11 cellular contexts compared by ENCODE assay signal in the genomic region with DNA sequence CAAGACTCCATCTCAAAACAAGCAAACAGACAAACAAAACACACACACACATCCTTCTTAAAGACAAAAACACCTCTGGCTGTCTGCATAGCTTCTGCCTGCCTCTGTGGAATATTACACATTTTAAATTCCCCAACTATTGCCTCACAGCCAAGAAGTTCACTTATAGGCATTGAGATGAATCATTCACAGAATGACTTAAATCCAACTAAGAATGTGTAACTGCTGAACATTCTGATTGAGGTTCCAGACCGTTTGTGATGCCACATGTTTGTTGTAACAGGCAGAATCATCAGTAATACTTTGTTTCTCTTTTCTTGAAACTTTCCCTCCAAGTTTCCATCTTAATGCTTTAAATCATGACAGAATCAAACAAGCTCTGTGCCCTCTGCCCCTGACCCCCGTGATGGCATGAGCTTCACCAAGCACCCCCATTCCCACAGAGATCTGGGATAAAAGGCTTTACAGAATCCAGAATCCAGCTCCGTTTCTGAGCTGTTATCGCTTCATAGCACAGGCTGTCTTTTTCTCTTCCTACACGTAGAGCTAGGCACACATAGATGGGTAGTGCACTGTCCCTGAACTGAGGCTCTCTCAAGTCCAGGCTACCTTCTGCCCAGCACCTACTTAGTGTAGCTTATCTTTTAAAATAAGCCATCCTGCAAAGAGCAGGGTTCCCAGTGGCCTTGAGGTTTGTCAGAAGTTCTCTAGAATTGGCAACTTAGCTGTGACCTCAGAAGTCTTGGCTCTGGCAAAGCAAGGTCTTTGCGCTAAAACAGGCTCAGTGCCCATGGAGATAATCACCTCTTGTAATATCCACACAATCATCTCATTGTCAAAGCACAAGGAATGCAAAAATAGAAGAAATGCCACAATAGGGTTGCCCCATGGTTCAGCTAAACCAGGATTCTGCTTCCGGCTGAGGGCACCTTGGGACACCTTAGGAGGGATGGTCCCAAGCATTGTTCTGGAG. TPM values are rescaled to one million over a fixed set of nuclear protein-coding genes. Genes with fewer than 3 reads are reported as not detected.
DNase-seq lines count a peak whose midpoint lies in the region; ATAC-seq and TF ChIP-seq lines count a peak whose summit lies in the region.
"Had no signal": no experiment of that assay in that cellular context is flagged by ENCODE, and none has a peak within 500 bp of the region (broad histone marks: within the 10 kb centered on the region; RNA-seq: fewer than 3 reads in every experiment).

No MANE protein-coding gene starts in this region.

- H3K4me3 Mint-ChIP-seq in activated CD4-positive, alpha-beta T cell treated with anti-CD3 and anti-CD28 coated beads for 36 hours = no peak overlapping the region
- H3K4me3 Mint-ChIP-seq: memory B cell had no signal

- no peak for DNase-seq in activated CD4-positive, alpha-beta T cell treated with anti-CD3 and anti-CD28 coated beads for 36 hours
- no peak for DNase-seq in activated CD4-positive, alpha-beta T cell treated with anti-CD3 and anti-CD28 coated beads for 1 hour
- peak; percentile 98 for DNase-seq in amniotic epithelial cell (ENCODE audit: low read depth)
- peak; percentile 68 for DNase-seq in hepatic stellate cell (ENCODE audit: low spot score)
- DNase-seq in testis = peak; percentile 88
- DNase-seq in caudate nucleus (lab: John Stamatoyannopoulos, UW) = no peak
- DNase-seq in stimulated activated CD4-positive, alpha-beta T cell treated with anti-CD3 and anti-CD28 coated beads, Interleukin-4, amount 100 ng/mL, for 24 hours = no peak
- DNase-seq in CD1c-positive myeloid dendritic cell (ENCODE audit: extremely low spot score) = no peak
- DNase-seq: activated naive CD4-positive, alpha-beta T cell treated with anti-CD3 and anti-CD28 coated beads, Interleukin-2, amount 50 U/mL, for 16 hours had no signal

- H3K4me1 Mint-ChIP-seq in activated CD4-positive, alpha-beta T cell treated with anti-CD3 and anti-CD28 coated beads for 36 hours = peaks cover 14% of the 10 kb centered on the region
- H3K4me1 Mint-ChIP-seq: memory B cell had no signal

- CTCF ChIA-PET in activated CD4-positive, alpha-beta T cell treated with anti-CD3 and anti-CD28 coated beads for 36 hours (lab: Charles Lee) = interaction anchor here (0.6 to 1.3 kb wide), 4 partner anchors 9 to 129 kb away, joined by 3 read pairs; no protein-coding TSS in a partner anchor

- no peaks in the 10 kb centered on the region for H3K27me3 ChIP-seq in testis

- no peaks in the 10 kb centered on the region for H3K36me3 Mint-ChIP-seq in activated CD4-positive, alpha-beta T cell treated with anti-CD3 and anti-CD28 coated beads for 36 hours (ENCODE audit: low read depth)
- H3K36me3 Mint-ChIP-seq: memory B cell had no signal

- H3K4me3 ChIP-seq in testis = no peak overlapping the region

- ATAC-seq in activated CD4-positive, alpha-beta T cell treated with anti-CD3 and anti-CD28 coated beads for 36 hours = peak; percentile 78

- intact Hi-C loops in activated CD4-positive, alpha-beta T cell treated with anti-CD3 and anti-CD28 coated beads for 36 hours (cut with DNase I, micrococcal nuclease) = no loop called here
- intact Hi-C loops in testis (cut with DNase I; ENCODE audit: low total_unique reads) = no loop called here

- H3K27ac ChIP-seq in testis = peak overlapping the region; percentile 45 to 78
- no peak overlapping the region for H3K27ac ChIP-seq in caudate nucleus (ENCODE audit: low read depth, low read length)
- H3K27ac ChIP-seq: C4-2B had no signal

- no peaks in the 10 kb centered on the region for H3K36me3 ChIP-seq in testis (ENCODE audit: low read depth, missing control alignments)

- POLR2A ChIA-PET in activated CD4-positive, alpha-beta T cell treated with anti-CD3 and anti-CD28 coated beads for 36 hours (lab: Charles Lee) = interaction anchor here (1.0 kb wide), 1 partner anchor 100 kb away, joined by 3 read pairs; no protein-coding TSS in a partner anchor

- peaks cover 78% of the 10 kb centered on the region for H3K4me1 ChIP-seq in testis

- no peaks in the 10 kb centered on the region for H3K9me3 Mint-ChIP-seq in activated CD4-positive, alpha-beta T cell treated with anti-CD3 and anti-CD28 coated beads for 36 hours (ENCODE audit: low read depth)
- H3K9me3 Mint-ChIP-seq: memory B cell had no signal

- 42 to 50% methylated on average over 7 of the region's 7 CpGs for WGBS in testis, 2 donors

- TF ChIP-seq CTCF in testis (IDR thresholded peaks at IDR 0.05) = no peak

- peaks cover 4% of the 10 kb centered on the region for H3K27me3 Mint-ChIP-seq in activated CD4-positive, alpha-beta T cell treated with anti-CD3 and anti-CD28 coated beads for 36 hours

- H3K27ac Mint-ChIP-seq in activated CD4-positive, alpha-beta T cell treated with anti-CD3 and anti-CD28 coated beads for 36 hours = peak overlapping the region; percentile 51
- H3K27ac Mint-ChIP-seq: memory B cell had no signal

- no peaks in the 10 kb centered on the region for H3K9me3 ChIP-seq in testis

- no peak for TF ChIP-seq POLR2A in testis (IDR thresholded peaks at IDR 0.05)

RNA-seq across cellular contexts. Expression of a gene that starts 32.9 kb away (rescaled TPM):
- total RNA-seq in activated CD4-positive, alpha-beta T cell treated with anti-CD3 and anti-CD28 coated beads for 36 hours = 10 to 100 TPM; 12.6 to 16.0 TPM
- total RNA-seq in testis = 100 to 1,000 TPM; 142 to 158 TPM
- polyA plus RNA-seq in testis (ENCODE audit: insufficient read depth, low read depth, low replicate concordance) = 93.9 TPM

Comparison
In these comparisons a context has a peak if more than half of its experiments do, and no peak if none do; other contexts are left out.
1. DNase-seq: peak in amniotic epithelial cell (single experiment), hepatic stellate cell (single experiment) and testis (single experiment); none in activated CD4-positive, alpha-beta T cell treated with anti-CD3 and anti-CD28 coated beads for 36 hours (single experiment), activated CD4-positive, alpha-beta T cell treated with anti-CD3 and anti-CD28 coated beads for 1 hour (single experiment), caudate nucleus (0 of 61), stimulated activated CD4-positive, alpha-beta T cell treated with anti-CD3 and anti-CD28 coated beads, Interleukin-4, amount 100 ng/mL, for 24 hours (single experiment) and CD1c-positive myeloid dendritic cell (single experiment).
2. RNA of a gene that starts 32.9 kb away (total RNA-seq): 142 to 158 TPM in testis; 12.6 to 16.0 TPM in activated CD4-positive, alpha-beta T cell treated with anti-CD3 and anti-CD28 coated beads for 36 hours; every median in the first group is over 4 times any median in the second.